Comparison of ENCODE assay signal across 8 cellular contexts in the genomic region with DNA sequence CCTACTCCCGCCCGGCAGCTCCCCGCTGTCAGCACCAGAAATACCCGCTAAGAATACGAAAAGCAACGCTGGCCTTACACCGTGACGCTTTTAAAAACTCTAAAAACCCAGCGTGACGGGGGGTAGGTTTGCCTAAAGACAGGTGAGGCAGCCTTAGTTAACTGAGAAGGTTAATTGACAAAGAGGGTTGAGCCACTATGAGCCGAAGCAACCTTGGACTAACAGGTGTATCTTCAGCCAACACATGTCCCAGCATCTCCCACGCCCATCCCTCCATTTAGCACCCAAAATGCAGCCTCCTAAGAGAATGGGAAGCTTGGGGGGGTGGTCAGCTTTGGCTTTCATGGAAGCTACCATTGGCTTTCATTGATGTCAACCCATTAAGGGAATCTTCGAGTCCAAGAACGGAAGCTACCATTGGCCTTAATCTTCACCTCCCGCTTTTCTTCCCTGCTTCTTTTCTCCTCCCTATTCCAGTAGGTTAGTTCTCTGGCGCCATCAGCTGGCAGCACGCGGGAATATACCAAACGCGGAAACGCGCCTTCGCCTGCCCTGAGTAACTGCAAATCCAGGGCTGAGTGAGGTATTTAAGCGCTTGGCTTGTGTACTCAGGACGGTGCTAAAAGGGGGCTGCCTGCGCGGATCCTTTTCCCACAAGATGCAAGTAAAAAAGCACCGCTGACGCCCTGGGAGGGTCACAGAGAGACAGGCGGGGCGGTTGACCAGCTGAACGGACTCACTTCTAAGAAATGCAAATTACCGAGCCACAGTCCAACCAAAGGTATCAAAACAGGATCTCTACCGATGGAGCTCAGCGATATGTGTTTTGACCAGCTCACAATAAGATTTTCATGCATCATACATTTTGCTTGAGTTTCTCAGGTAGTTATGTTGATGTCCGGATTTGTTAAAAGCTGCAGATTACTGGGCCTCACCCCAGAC. TPM values are rescaled to one million over a fixed set of nuclear protein-coding genes. Genes with fewer than 3 reads are reported as not detected.
DNase-seq lines count a peak whose midpoint lies in the region; ATAC-seq and TF ChIP-seq lines count a peak whose summit lies in the region.

No MANE protein-coding gene starts in this region.

- DNase-seq in CD4-positive, alpha-beta T cell: peak in 1 of 10 experiments; percentile 7
- DNase-seq in Karpas-422 (peak; percentile 82), cardiac septum (ENCODE audit: low spot score) (peak; percentile 77), posterior cingulate gyrus (peak; percentile 49 to 96 (median 74))
- DNase-seq in activated T-cell treated with anti-CD3 and anti-CD28 coated beads, Interleukin-2, amount 50 U/mL, for 48 hours: peak; percentile 69 to 72
- DNase-seq in NK-92 treated with Interleukin-12 subunit alpha and Interleukin-12 subunit beta, amount 100 ng/mL, for 24 hours (lab: John Stamatoyannopoulos, UW): no peak

- no peaks in the 10 kb centered on the region for H3K4me1 Mint-ChIP-seq in CD4-positive, alpha-beta T cell (ENCODE audit: low read depth)

- no peaks in the 10 kb centered on the region for H3K36me3 Mint-ChIP-seq in CD4-positive, alpha-beta T cell (ENCODE audit: low read depth)

- no peak for ATAC-seq in CD4-positive, alpha-beta T cell (ENCODE audit: poor library complexity)
- ATAC-seq in GM19035 (IDR thresholded peaks at IDR 0.05; ENCODE audit: unreplicated experiment) (peak; percentile 66), gastroesophageal sphincter (no peak)

- no peak overlapping the region for H3K27ac Mint-ChIP-seq in CD4-positive, alpha-beta T cell

- CTCF ChIA-PET in CD4-positive, alpha-beta T cell (lab: Charles Lee): no interaction called here

- H2AFZ ChIP-seq in Karpas-422 (ENCODE audit: low read length): no peak overlapping the region

- H3K9ac ChIP-seq in Karpas-422 (ENCODE audit: low read length): no peak overlapping the region

- POLR2A ChIA-PET in CD4-positive, alpha-beta T cell (lab: Charles Lee): no interaction called here

- no peak overlapping the region for H3K4me3 Mint-ChIP-seq in CD4-positive, alpha-beta T cell

- peaks cover 55% of the 10 kb centered on the region for H3K27me3 Mint-ChIP-seq in CD4-positive, alpha-beta T cell

- intact Hi-C loops in CD4-positive, alpha-beta T cell (cut with DNase I, micrococcal nuclease): no loop called here
- intact Hi-C loops in cardiac septum (cut with DNase I): no loop called here
- intact Hi-C loops in posterior cingulate gyrus (cut with DNase I): no loop called here

- no peak overlapping the region for H3K27ac ChIP-seq in CD4-positive, alpha-beta T cell (ENCODE audit: low read depth, low read length)
- H3K27ac ChIP-seq in Karpas-422 (ENCODE audit: low read length): no peak overlapping the region
- H3K27ac ChIP-seq in gastroesophageal sphincter: no peak overlapping the region

- H3K4me1 ChIP-seq in Karpas-422 (ENCODE audit: low read length) (peaks cover 3% of the 10 kb centered on the region), gastroesophageal sphincter (peaks cover 0 to 10% (median 0%) of the 10 kb centered on the region in 3 donors)

- no peaks in the 10 kb centered on the region for H3K36me3 ChIP-seq in Karpas-422 (ENCODE audit: insufficient read depth, low read length)
- no peaks in the 10 kb centered on the region for H3K36me3 ChIP-seq in gastroesophageal sphincter

- H3K4me2 ChIP-seq in Karpas-422 (ENCODE audit: low read depth, low read length, poor library complexity, severe bottlenecking): no peak overlapping the region

- H3K9me2 ChIP-seq in Karpas-422 (replicated peaks; ENCODE audit: insufficient read depth, low read length): no peaks in the 10 kb centered on the region

- H3K9me3 ChIP-seq in CD4-positive, alpha-beta T cell (ENCODE audit: control insufficient read depth, low read length): no peaks in the 10 kb centered on the region
- H3K9me3 ChIP-seq in Karpas-422 (ENCODE audit: low read length) (no peaks in the 10 kb centered on the region), gastroesophageal sphincter (no peaks in the 10 kb centered on the region)

- TF ChIP-seq EP300 in gastroesophageal sphincter (IDR thresholded peaks at IDR 0.05): no peak

- peaks cover 28% of the 10 kb centered on the region for H3K27me3 ChIP-seq in CD4-positive, alpha-beta T cell (ENCODE audit: control insufficient read depth, insufficient read depth, low read length)
- H3K27me3 ChIP-seq in Karpas-422 (ENCODE audit: low read length) (no peaks in the 10 kb centered on the region), gastroesophageal sphincter (peaks cover 64% of the 10 kb centered on the region)

- H3K9me3 Mint-ChIP-seq in CD4-positive, alpha-beta T cell: no peaks in the 10 kb centered on the region

- H3K79me2 ChIP-seq in Karpas-422 (ENCODE audit: low read length): no peaks in the 10 kb centered on the region

- H4K20me1 ChIP-seq in Karpas-422 (ENCODE audit: insufficient read depth, low read depth, low read length): no peaks in the 10 kb centered on the region

- H3K4me3 ChIP-seq in Karpas-422 (ENCODE audit: low read length) (no peak overlapping the region), gastroesophageal sphincter (no peak overlapping the region)

- no peak for TF ChIP-seq POLR2A in gastroesophageal sphincter (IDR thresholded peaks at IDR 0.05)

- 41 to 48% methylated on average over 20 to 22 of the region's 36 CpGs for WGBS in gastroesophageal sphincter (ENCODE audit: low coverage in 1 of 2), 2 donors

- peak; percentile 16 for TF ChIP-seq CTCF in CD4-positive, alpha-beta T cell (IDR thresholded peaks at IDR 0.05)
- TF ChIP-seq CTCF in gastroesophageal sphincter (IDR thresholded peaks at IDR 0.05): peak in 1 of 4 experiments; percentile 30

RNA-seq across cellular contexts. Expression of a gene that starts 38.5 kb away (rescaled TPM):
- not detected for total RNA-seq in CD4-positive, alpha-beta T cell
- not detected in 2 replicates for total RNA-seq in Karpas-422 (2014; rRNA removed; shearing (Covaris generic); ENCODE audit: low replicate concordance)
- total RNA-seq in cardiac septum (not detected), gastroesophageal sphincter (1 to 10 TPM in 1 of 4 donors, not detected in 3; 3.9 TPM)

RNA-seq across cellular contexts. Expression of a gene that starts 56.2 kb away (rescaled TPM):
- total RNA-seq in CD4-positive, alpha-beta T cell: not detected
- not detected in 2 replicates for total RNA-seq in Karpas-422 (2014; rRNA removed; shearing (Covaris generic); ENCODE audit: low replicate concordance)
- total RNA-seq in cardiac septum (0.27 TPM), gastroesophageal sphincter (1 to 10 TPM in 1 of 4 donors, not detected in 3; 3.6 TPM)
